In the genomic region with DNA sequence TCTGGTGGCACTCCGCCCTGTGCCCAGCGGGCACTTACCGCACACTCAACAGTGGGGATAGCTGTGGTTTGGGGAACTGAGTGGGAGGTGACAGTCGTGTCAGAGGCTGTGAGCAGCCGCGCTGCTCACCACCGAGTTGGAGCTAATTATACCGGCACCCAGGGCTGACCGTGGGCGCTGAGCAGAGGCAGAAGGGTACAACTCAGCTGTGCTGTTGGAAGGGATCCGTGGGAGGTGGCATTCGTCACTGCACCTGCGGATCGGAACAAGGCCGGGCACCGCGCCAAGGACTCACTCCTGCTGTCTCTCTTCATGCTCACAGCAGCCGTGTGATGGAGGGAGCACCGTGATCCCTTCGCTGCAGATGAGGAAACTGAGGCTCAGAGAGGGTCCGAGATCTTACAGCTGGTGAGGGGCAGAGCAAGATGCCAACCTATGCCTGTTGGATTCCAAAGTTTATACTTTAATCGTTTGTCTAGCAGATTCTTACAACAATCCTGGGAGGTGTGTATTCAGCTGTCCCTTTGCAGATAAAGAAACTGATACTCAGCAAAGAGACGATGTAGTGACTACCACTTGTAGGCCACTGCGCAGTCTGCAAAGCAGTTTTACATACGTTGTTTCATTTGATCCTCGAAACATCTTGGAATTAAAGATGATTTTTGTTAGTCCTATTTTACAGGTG, we compare ENCODE assay signal across 8 cellular contexts. TPM values are rescaled to one million over a fixed set of nuclear protein-coding genes. Genes with fewer than 3 reads are reported as not detected.
DNase-seq lines count a peak whose midpoint lies in the region; ATAC-seq and TF ChIP-seq lines count a peak whose summit lies in the region.

No MANE protein-coding gene starts in this region.

- no peak for TF ChIP-seq POLR2A in IMR-90 (IDR thresholded peaks at IDR 0.05; ENCODE audit: low read depth, low read length)

- peaks cover 15% of the 10 kb centered on the region for H3K9me1 ChIP-seq in IMR-90 (ENCODE audit: insufficient read depth, low read length)

- H4K5ac ChIP-seq in IMR-90 (ENCODE audit: low read depth, low read length) = peak overlapping the region; percentile 6; the same call in 1 of the 2 replicates

- intact Hi-C loops in IMR-90 (cut with micrococcal nuclease) = loop anchor here (2.0 kb wide), 1 partner anchor 42 kb away; no protein-coding TSS in a partner anchor

- H3K23ac ChIP-seq in IMR-90 (ENCODE audit: low read depth, low read length) = no peak overlapping the region

- H3K4me1 Mint-ChIP-seq in CD8-positive, alpha-beta memory T cell = peaks cover 48 to 65% (median 60%) of the 10 kb centered on the region in 3 donors
- H3K4me1 Mint-ChIP-seq in activated naive CD8-positive, alpha-beta T cell (ENCODE audit: low read depth) = peaks cover 57% of the 10 kb centered on the region

- H3K27ac ChIP-seq in CD8-positive, alpha-beta memory T cell (ENCODE audit: low read depth, low read length) = peak overlapping the region; percentile 88
- H3K27ac ChIP-seq in IMR-90 (ENCODE audit: insufficient read depth, low read length) (peak overlapping the region; percentile 10), SK-N-MC (no peak overlapping the region), skeletal muscle tissue (ENCODE audit: low read depth, low read length) (peak overlapping the region; percentile 86)

- dilution Hi-C loops in IMR-90 (cut with HindIII; ENCODE audit: low sequenced_read_pairs, unreplicated experiment) = no loop called here

- peak overlapping the region; percentile 50 for H2AK9ac ChIP-seq in IMR-90 (replicated peaks; ENCODE audit: low read depth, low read length, poor library complexity)

- H3K4me2 ChIP-seq in IMR-90 (ENCODE audit: low read depth, low read length) = peak overlapping the region; percentile 97

- peak overlapping the region; percentile 25; the same call in 1 of the 2 replicates for H3K4ac ChIP-seq in IMR-90 (ENCODE audit: low read depth, low read length)

- H3K4me3 Mint-ChIP-seq in CD8-positive, alpha-beta memory T cell = peak overlapping the region; percentile 91 to 99 (median 96)
- peak overlapping the region; percentile 96 for H3K4me3 Mint-ChIP-seq in activated naive CD8-positive, alpha-beta T cell

- no TSS peak for BruUV-seq in IMR-90 (replicated peaks; lab: Mats Ljungman, UMichigan)

- H2AFZ ChIP-seq in IMR-90 (replicated peaks; ENCODE audit: low read length, poor library complexity) = peak overlapping the region; percentile 96

- peaks cover 3 to 12% of the 10 kb centered on the region in 2 donors for H3K27me3 Mint-ChIP-seq in CD8-positive, alpha-beta memory T cell
- peaks cover 2% of the 10 kb centered on the region for H3K27me3 Mint-ChIP-seq in activated naive CD8-positive, alpha-beta T cell

- ATAC-seq in GM21515 (IDR thresholded peaks at IDR 0.05; ENCODE audit: unreplicated experiment) (peak; percentile 32), IMR-90 (ENCODE audit: low read depth) (peak; percentile 22)

- H3K4me1 ChIP-seq in CD8-positive, alpha-beta memory T cell (ENCODE audit: insufficient read depth, low read length) = peaks cover 39% of the 10 kb centered on the region
- peaks cover 12% of the 10 kb centered on the region for H3K4me1 ChIP-seq in IMR-90 (ENCODE audit: control insufficient read depth, insufficient read depth, low read length)
- peaks cover 35 to 53% (median 37%) of the 10 kb centered on the region in 3 donors for H3K4me1 ChIP-seq in skeletal muscle tissue (ENCODE audit: control insufficient read depth in 3 of 3, insufficient read depth in 3 of 3, low read length in 3 of 3)

- DNase-seq in CD8-positive, alpha-beta memory T cell = peak; percentile 61 to 82 (median 70)
- DNase-seq in IMR-90 (peak; percentile 15), SK-N-MC (ENCODE audit: low read depth, low spot score) (no peak), hypothalamus (lab: John Stamatoyannopoulos, UW) (peak in 38 of 51 donors; percentile 22 to 91 (median 58)), HPDE6-E6E7 (ENCODE audit: extremely low spot score) (no peak)

- H3K36me3 ChIP-seq in CD8-positive, alpha-beta memory T cell (ENCODE audit: insufficient read depth, low read length) = no peaks in the 10 kb centered on the region
- H3K36me3 ChIP-seq in IMR-90 (ENCODE audit: control insufficient read depth, insufficient read depth, low read length) = no peaks in the 10 kb centered on the region
- H3K36me3 ChIP-seq in SK-N-MC (ENCODE audit: insufficient read depth, low read length) = no peaks in the 10 kb centered on the region
- H3K36me3 ChIP-seq in skeletal muscle tissue (ENCODE audit: control insufficient read depth in 3 of 3, insufficient read depth in 3 of 3, low read length in 3 of 3) = no peaks in the 10 kb centered on the region

- no peak overlapping the region for H3K56ac ChIP-seq in IMR-90 (ENCODE audit: extremely low read depth, insufficient read depth, low read length)

- H3K9ac ChIP-seq in IMR-90 (ENCODE audit: low read depth, low read length) = peak overlapping the region; percentile 35
- H3K9ac ChIP-seq in SK-N-MC (ENCODE audit: insufficient read length) = peak overlapping the region; percentile 62
- peak overlapping the region; percentile 87 to 90 (median 90) for H3K9ac ChIP-seq in skeletal muscle tissue (ENCODE audit: low read depth in 1 of 3, low read length in 3 of 3)

- H3K36me3 Mint-ChIP-seq in CD8-positive, alpha-beta memory T cell = peaks cover 0 to 19% (median 2%) of the 10 kb centered on the region in 3 donors
- peaks cover 2% of the 10 kb centered on the region for H3K36me3 Mint-ChIP-seq in activated naive CD8-positive, alpha-beta T cell

- H2BK15ac ChIP-seq in IMR-90 (ENCODE audit: low read depth, low read length) = no peak overlapping the region; the same call in 2 of the 3 replicates

- H3K14ac ChIP-seq in IMR-90 (replicated peaks; ENCODE audit: low read depth, low read length) = peak overlapping the region; percentile 49; the same call in 1 of the 2 replicates

- H4K20me1 ChIP-seq in IMR-90 (ENCODE audit: insufficient read depth, low read length) = peaks cover 10% of the 10 kb centered on the region; the same call in 1 of the 2 replicates

- H3K9me3 Mint-ChIP-seq in CD8-positive, alpha-beta memory T cell = no peaks in the 10 kb centered on the region
- no peaks in the 10 kb centered on the region for H3K9me3 Mint-ChIP-seq in activated naive CD8-positive, alpha-beta T cell (ENCODE audit: low read depth)

- in situ Hi-C loops in IMR-90 (cut with MboI; ENCODE audit: low sequenced_read_pairs) = no loop called here

- H3K27ac Mint-ChIP-seq in CD8-positive, alpha-beta memory T cell = peak overlapping the region; percentile 91 to 100 (median 96)
- H3K27ac Mint-ChIP-seq in activated naive CD8-positive, alpha-beta T cell = peak overlapping the region; percentile 96

- H3K27me3 ChIP-seq in CD8-positive, alpha-beta memory T cell (ENCODE audit: insufficient read depth, low read length, poor library complexity, severe bottlenecking) = no peaks in the 10 kb centered on the region
- H3K27me3 ChIP-seq in IMR-90 (ENCODE audit: control insufficient read depth, insufficient read depth, low read length) (no peaks in the 10 kb centered on the region; the same call in 1 of the 2 replicates), skeletal muscle tissue (ENCODE audit: control insufficient read depth in 3 of 3, insufficient read depth in 3 of 3, low read length in 3 of 3) (no peaks in the 10 kb centered on the region)

- 0 out of 2 replicates have a peak overlapping the region, but pooled peaks have one; percentile 3 for H4K91ac ChIP-seq in IMR-90 (ENCODE audit: insufficient read depth, low read depth, low read length)

- H2BK5ac ChIP-seq in IMR-90 (ENCODE audit: low read depth, low read length, poor library complexity, severe bottlenecking) = no peak overlapping the region

- H2BK120ac ChIP-seq in IMR-90 (ENCODE audit: low read depth, low read length) = no peak overlapping the region

- CTCF ChIA-PET in CD8-positive, alpha-beta memory T cell (lab: Charles Lee) = interaction anchor here (1.1 to 2.4 kb wide), 8 partner anchors 10 to 104 kb away, joined by 3 to 10 read pairs (median 4); no protein-coding TSS in a partner anchor
- CTCF ChIA-PET in IMR-90 (lab: Yijun Ruan, JAX) = no interaction called here

- H3K79me1 ChIP-seq in IMR-90 (ENCODE audit: low read depth in 1 of 2, low read length in 2 of 2) = peaks cover 16 to 36% of the 10 kb centered on the region in 2 experiments

- peak overlapping the region; percentile 91 for H3K4me3 ChIP-seq in CD8-positive, alpha-beta memory T cell (ENCODE audit: low read length)
- peak overlapping the region; percentile 48 for H3K4me3 ChIP-seq in IMR-90 (ENCODE audit: insufficient read depth, low read depth, low read length)
- peak overlapping the region; percentile 97 for H3K4me3 ChIP-seq in SK-N-MC
- H3K4me3 ChIP-seq in skeletal muscle tissue (ENCODE audit: low read length in 3 of 3) = peak overlapping the region; percentile 71 to 86 (median 86)

- no peak for TF ChIP-seq CTCF in IMR-90 (conservative IDR thresholded peaks at IDR 0.05; ENCODE audit: low read depth, low read length)

- no peak overlapping the region for H2BK20ac ChIP-seq in IMR-90 (ENCODE audit: low read depth, low read length)

- 0% methylated on average over 6 of the region's 26 CpGs; no CpG with 5 or more reads in 1 of the 2 experiments for WGBS in IMR-90 (ENCODE audit: extremely low coverage in 2 of 2, insufficient read length in 1 of 2), 2 experiments

- peak overlapping the region in 1 of 2 experiments; percentile 7; a peak in 1 of 4 replicates for H4K8ac ChIP-seq in IMR-90 (ENCODE audit: low read depth in 2 of 2, low read length in 2 of 2)

- no peak overlapping the region for H3K18ac ChIP-seq in IMR-90 (ENCODE audit: low read depth, low read length)

- POLR2A ChIA-PET in CD8-positive, alpha-beta memory T cell (lab: Charles Lee) = interaction anchor here (0.7 to 2.7 kb wide), 5 partner anchors 11 to 100 kb away, joined by 3 to 51 read pairs (median 4); no protein-coding TSS in a partner anchor
- POLR2A ChIA-PET in IMR-90 (lab: Charles Lee; ENCODE audit: unreplicated experiment) = interaction anchor here (1.4 kb wide), 1 partner anchor 43 kb away, joined by 7 read pairs; no protein-coding TSS in a partner anchor

- TF ChIP-seq RAD21 in IMR-90 (IDR thresholded peaks at IDR 0.05; ENCODE audit: low read length) = no peak

- H2AK5ac ChIP-seq in IMR-90 (ENCODE audit: low read depth, low read length) = peak overlapping the region; percentile 47; the same call in 1 of the 2 replicates

- H3K9me3 ChIP-seq in CD8-positive, alpha-beta memory T cell (ENCODE audit: low read length) = no peaks in the 10 kb centered on the region
- H3K9me3 ChIP-seq in IMR-90 (ENCODE audit: control insufficient read depth, insufficient read depth, low read length) (no peaks in the 10 kb centered on the region), SK-N-MC (ENCODE audit: low read depth, low read length) (no peaks in the 10 kb centered on the region), skeletal muscle tissue (ENCODE audit: control insufficient read depth in 3 of 3, low read length in 3 of 3) (no peaks in the 10 kb centered on the region)

TF ChIP-seq in IMR-90, 13 proteins besides CTCF, POLR2A, EP300 and RAD21 (continues in another document):
- TF ChIP-seq MAZ (IDR thresholded peaks at IDR 0.05; ENCODE audit: borderline replicate concordance, low read depth, low read length) = no peak

RNA-seq across cellular contexts. Expression of a gene that starts 0.7 kb away (rescaled TPM):
- 10 to 100 TPM; 59.5 to 68.2 TPM for total RNA-seq in CD8-positive, alpha-beta memory T cell
- 84.3 TPM for polyA plus RNA-seq in CD8-positive, alpha-beta memory T cell
- total RNA-seq in IMR-90 (2012; rRNA removed) (45.0 and 52.7 TPM in 2 replicates), skeletal muscle tissue (24.5 TPM)
- polyA plus RNA-seq in IMR-90 (2012; rRNA removed) = 26.7 and 29.2 TPM in 2 replicates
- 16.9 and 22.6 TPM in 2 replicates for polyA plus RNA-seq in IMR-90 (2012; cell fraction: cytosol; rRNA removed)
- 35.8 and 45.2 TPM in 2 replicates for polyA plus RNA-seq in IMR-90 (2012; cell fraction: nucleus; rRNA removed; ENCODE audit: low replicate concordance)

Comparison
In these comparisons a context has a peak if more than half of its experiments do, and no peak if none do; other contexts are left out.
1. DNase-seq: peak in CD8-positive, alpha-beta memory T cell (5 of 5), IMR-90 (single experiment) and hypothalamus (38 of 51); none in SK-N-MC (single experiment) and HPDE6-E6E7 (single experiment).
2. H3K9ac ChIP-seq: peak in every context shown above with its lines; median percentile 90 in skeletal muscle tissue; 62 in SK-N-MC; 35 in IMR-90.
3. Peak in every context shown above with its lines, with median percentiles within 50 percentile points of each other: H3K4me3 ChIP-seq.